In the genomic region with DNA sequence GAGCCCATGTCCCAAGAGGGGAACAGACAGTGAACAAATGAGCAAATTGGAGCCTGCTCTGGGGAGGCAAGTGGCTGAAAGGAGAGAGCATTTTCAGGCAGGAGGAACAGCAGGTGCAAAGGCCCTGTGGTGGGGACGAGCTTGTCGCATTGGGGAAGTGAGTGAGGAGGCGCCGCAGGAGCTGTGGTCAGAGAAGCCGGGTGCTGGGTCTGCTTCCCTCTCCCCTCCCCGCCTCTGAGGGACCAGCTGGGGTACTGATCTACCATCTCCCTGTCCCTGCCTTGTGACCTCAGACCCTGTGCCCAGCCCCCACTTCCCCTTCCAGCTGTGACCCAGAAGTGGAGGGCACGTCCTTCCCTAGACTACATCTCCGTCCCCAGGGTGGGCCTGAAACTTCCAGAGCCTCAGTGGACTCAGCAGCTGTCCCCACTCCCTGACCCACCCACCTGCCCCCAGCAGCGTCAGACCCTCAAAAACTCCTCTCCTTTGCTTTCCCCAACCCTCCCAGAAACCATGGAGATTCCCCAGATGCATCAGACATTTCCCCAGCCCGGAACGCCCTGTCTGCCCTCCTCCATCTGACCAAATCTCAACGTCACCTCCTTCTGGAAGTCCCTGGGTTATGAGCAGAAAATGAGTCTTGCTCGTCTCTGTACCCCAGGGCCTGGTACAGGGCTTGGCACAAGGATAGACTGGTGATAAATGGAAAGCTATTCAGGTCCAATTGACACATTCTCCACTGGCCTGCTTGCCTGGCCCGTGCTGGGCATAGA, we compare ENCODE assay signal across 12 cellular contexts. TPM values are rescaled to one million over a fixed set of nuclear protein-coding genes. Genes with fewer than 3 reads are reported as not detected.
DNase-seq lines count a peak whose midpoint lies in the region; ATAC-seq and TF ChIP-seq lines count a peak whose summit lies in the region.
"Had no signal": no experiment of that assay in that cellular context is flagged by ENCODE, and none has a peak within 500 bp of the region (broad histone marks: within the 10 kb centered on the region; RNA-seq: fewer than 3 reads in every experiment).

No MANE protein-coding gene starts in this region.

- no peak for DNase-seq in activated naive CD8-positive, alpha-beta T cell treated with anti-CD3 and anti-CD28 coated beads, Interleukin-2, amount 50 U/mL, for 24 hours
- no peak for DNase-seq in activated naive CD8-positive, alpha-beta T cell treated with anti-CD3 and anti-CD28 coated beads for 36 hours
- DNase-seq in right lobe of liver (peak in 2 of 3 donors; percentile 59 to 69), transverse colon (peak; percentile 54), NCI-H2227 treated with DMSO at 0.1 percent for 48 hours (lab: John Stamatoyannopoulos, UW) (no peak), esophagus squamous epithelium (lab: John Stamatoyannopoulos, UW) (no peak)
- DNase-seq: DMS153, NCI-H510A, uterus had no signal

- intact Hi-C loops in right lobe of liver (cut with DNase I) (no loop called here), transverse colon (cut with DNase I; ENCODE audit: low total_unique reads) (loop anchor here (10.0 kb wide), 2 partner anchors 520 to 1340 kb away; no protein-coding TSS in a partner anchor), esophagus squamous epithelium (cut with DNase I) (no loop called here)

- no peaks in the 10 kb centered on the region for H3K9me3 ChIP-seq in right lobe of liver
- peaks cover 0 to 4% of the 10 kb centered on the region in 2 donors for H3K9me3 ChIP-seq in transverse colon
- H3K9me3 ChIP-seq in esophagus squamous epithelium: peaks cover 0 to 15% (median 9%) of the 10 kb centered on the region in 3 donors

- H3K4me1 Mint-ChIP-seq in activated naive CD8-positive, alpha-beta T cell treated with anti-CD3 and anti-CD28 coated beads, Interleukin-2, amount 50 U/mL, for 24 hours: peaks cover 28% of the 10 kb centered on the region
- peaks cover 9% of the 10 kb centered on the region for H3K4me1 Mint-ChIP-seq in activated naive CD8-positive, alpha-beta T cell treated with anti-CD3 and anti-CD28 coated beads for 36 hours
- H3K4me1 Mint-ChIP-seq in activated T-helper 17 cell treated with anti-CD3 and anti-CD28 coated beads, Interleukin-2, amount 50 U/mL, for 72 hours: peaks cover 12% of the 10 kb centered on the region

- TF ChIP-seq CTCF in right lobe of liver (IDR thresholded peaks at IDR 0.05) (no peak), transverse colon (IDR thresholded peaks at IDR 0.05) (no peak), esophagus squamous epithelium (IDR thresholded peaks at IDR 0.05) (no peak)

- H3K27me3 Mint-ChIP-seq in activated naive CD8-positive, alpha-beta T cell treated with anti-CD3 and anti-CD28 coated beads, Interleukin-2, amount 50 U/mL, for 24 hours: peaks cover 1% of the 10 kb centered on the region
- no peaks in the 10 kb centered on the region for H3K27me3 Mint-ChIP-seq in activated naive CD8-positive, alpha-beta T cell treated with anti-CD3 and anti-CD28 coated beads for 36 hours
- H3K27me3 Mint-ChIP-seq in activated T-helper 17 cell treated with anti-CD3 and anti-CD28 coated beads, Interleukin-2, amount 50 U/mL, for 72 hours: peaks cover 3% of the 10 kb centered on the region

- H3K4me3 Mint-ChIP-seq in activated naive CD8-positive, alpha-beta T cell treated with anti-CD3 and anti-CD28 coated beads, Interleukin-2, amount 50 U/mL, for 24 hours: no peak overlapping the region
- H3K4me3 Mint-ChIP-seq in activated naive CD8-positive, alpha-beta T cell treated with anti-CD3 and anti-CD28 coated beads for 36 hours: no peak overlapping the region
- peak overlapping the region; percentile 72 for H3K4me3 Mint-ChIP-seq in activated T-helper 17 cell treated with anti-CD3 and anti-CD28 coated beads, Interleukin-2, amount 50 U/mL, for 72 hours

- 76% methylated on average over 7 of the region's 14 CpGs for WGBS in right lobe of liver (ENCODE audit: insufficient coverage, low coverage, low lambda C conversion rate, missing lambda C conversion rate)
- whole genome bisulfite sequencing in transverse colon (ENCODE audit: low coverage in 1 of 2), 2 donors: 76% methylated on average over 14 of the region's 14 CpGs; no CpG with 5 or more reads in 1 of the 2 donors
- 59 to 81% methylated on average over 12 to 13 of the region's 14 CpGs for WGBS in esophagus squamous epithelium, 2 donors

- TF ChIP-seq POLR2A in right lobe of liver (IDR thresholded peaks at IDR 0.05) (no peak), transverse colon (IDR thresholded peaks at IDR 0.05) (no peak), esophagus squamous epithelium (IDR thresholded peaks at IDR 0.05) (no peak)

- H3K27ac ChIP-seq in right lobe of liver (no peak overlapping the region), transverse colon (peak overlapping the region in 1 of 4 donors; percentile 3), esophagus squamous epithelium (peak overlapping the region in 2 of 4 donors; percentile 2 to 36)
- H3K27ac ChIP-seq: parathyroid adenoma, uterus had no signal

- H3K4me1 ChIP-seq in right lobe of liver (no peaks in the 10 kb centered on the region), transverse colon (no peaks in the 10 kb centered on the region), esophagus squamous epithelium (no peaks in the 10 kb centered on the region)
- H3K4me1 ChIP-seq: uterus had no signal

- TF ChIP-seq EP300 in transverse colon (IDR thresholded peaks at IDR 0.05; ENCODE audit: low read depth): no peak

- H3K9me3 Mint-ChIP-seq in activated naive CD8-positive, alpha-beta T cell treated with anti-CD3 and anti-CD28 coated beads, Interleukin-2, amount 50 U/mL, for 24 hours: peaks cover 5% of the 10 kb centered on the region
- H3K9me3 Mint-ChIP-seq in activated naive CD8-positive, alpha-beta T cell treated with anti-CD3 and anti-CD28 coated beads for 36 hours: peaks cover 8% of the 10 kb centered on the region
- no peaks in the 10 kb centered on the region for H3K9me3 Mint-ChIP-seq in activated T-helper 17 cell treated with anti-CD3 and anti-CD28 coated beads, Interleukin-2, amount 50 U/mL, for 72 hours

- no peak for ATAC-seq in activated naive CD8-positive, alpha-beta T cell treated with anti-CD3 and anti-CD28 coated beads, Interleukin-2, amount 50 U/mL, for 24 hours
- no peak for ATAC-seq in activated T-helper 17 cell treated with anti-CD3 and anti-CD28 coated beads, Interleukin-2, amount 50 U/mL, for 72 hours (replicated peaks)
- peak; percentile 38 to 65 (median 51) for ATAC-seq in right lobe of liver
- no peak for ATAC-seq in HG03342 (IDR thresholded peaks at IDR 0.05; ENCODE audit: unreplicated experiment)

- peak overlapping the region; percentile 62 for H3K27ac Mint-ChIP-seq in activated naive CD8-positive, alpha-beta T cell treated with anti-CD3 and anti-CD28 coated beads, Interleukin-2, amount 50 U/mL, for 24 hours
- H3K27ac Mint-ChIP-seq in activated naive CD8-positive, alpha-beta T cell treated with anti-CD3 and anti-CD28 coated beads for 36 hours: no peak overlapping the region
- peak overlapping the region; percentile 92 for H3K27ac Mint-ChIP-seq in activated T-helper 17 cell treated with anti-CD3 and anti-CD28 coated beads, Interleukin-2, amount 50 U/mL, for 72 hours

- no peaks in the 10 kb centered on the region for H3K27me3 ChIP-seq in right lobe of liver
- no peaks in the 10 kb centered on the region for H3K27me3 ChIP-seq in transverse colon
- H3K27me3 ChIP-seq in esophagus squamous epithelium: no peaks in the 10 kb centered on the region
- H3K27me3 ChIP-seq: uterus had no signal

- H3K36me3 ChIP-seq in right lobe of liver (no peaks in the 10 kb centered on the region), transverse colon (no peaks in the 10 kb centered on the region), esophagus squamous epithelium (no peaks in the 10 kb centered on the region)
- H3K36me3 ChIP-seq: uterus had no signal

- H3K4me3 ChIP-seq in right lobe of liver (no peak overlapping the region), transverse colon (no peak overlapping the region), esophagus squamous epithelium (no peak overlapping the region)
- H3K4me3 ChIP-seq: uterus had no signal

- peaks cover 4% of the 10 kb centered on the region for H3K36me3 Mint-ChIP-seq in activated naive CD8-positive, alpha-beta T cell treated with anti-CD3 and anti-CD28 coated beads, Interleukin-2, amount 50 U/mL, for 24 hours (ENCODE audit: low read depth)
- no peaks in the 10 kb centered on the region for H3K36me3 Mint-ChIP-seq in activated naive CD8-positive, alpha-beta T cell treated with anti-CD3 and anti-CD28 coated beads for 36 hours
- no peaks in the 10 kb centered on the region for H3K36me3 Mint-ChIP-seq in activated T-helper 17 cell treated with anti-CD3 and anti-CD28 coated beads, Interleukin-2, amount 50 U/mL, for 72 hours (ENCODE audit: low read depth)

- in situ Hi-C loops in transverse colon (cut with MboI; ENCODE audit: low pct_ligation_motif_present in 1 of 4, low pct_unique_long_range_greater_than_20kb in 1 of 4, low sequenced_read_pairs in 3 of 4): no loop called here

RNA-seq across cellular contexts. Expression of gene PDGFB, which starts 19.7 kb away (rescaled TPM):
- total RNA-seq in activated naive CD8-positive, alpha-beta T cell treated with anti-CD3 and anti-CD28 coated beads for 36 hours: under 1 TPM; 0.35 to 0.40 TPM
- total RNA-seq in activated T-helper 17 cell treated with anti-CD3 and anti-CD28 coated beads, Interleukin-2, amount 50 U/mL, for 72 hours: 10 to 100 TPM in 1 of 2 donors, 1 to 10 TPM in 1; 5.2 to 11.3 TPM
- total RNA-seq in right lobe of liver (10 to 100 TPM in 1 of 6 experiments, 1 to 10 TPM in 4, under 1 TPM in 1; 0.90 to 10.2 (median 3.3) TPM), transverse colon (1 to 10 TPM; 2.7 to 7.5 (median 4.0) TPM), esophagus squamous epithelium (1 to 10 TPM; 1.2 to 6.3 (median 3.7) TPM)

RNA-seq across cellular contexts. Expression of gene RPL3, which starts 54.9 kb away (rescaled TPM):
- total RNA-seq in activated naive CD8-positive, alpha-beta T cell treated with anti-CD3 and anti-CD28 coated beads for 36 hours: 1,000 to 10,000 TPM; 3,164 to 3,255 TPM
- total RNA-seq in activated T-helper 17 cell treated with anti-CD3 and anti-CD28 coated beads, Interleukin-2, amount 50 U/mL, for 72 hours: 1,000 to 10,000 TPM; 2,256 to 2,974 TPM
- 100 to 1,000 TPM; 648 to 905 (median 743) TPM for total RNA-seq in right lobe of liver
- 1,000 to 10,000 TPM in 3 of 4 donors, 100 to 1,000 TPM in 1; 909 to 2,069 (median 1,420) TPM for total RNA-seq in transverse colon
- 1,000 to 10,000 TPM; 1,469 to 2,891 (median 2,008) TPM for total RNA-seq in esophagus squamous epithelium

Comparison
In these comparisons a context has a peak if more than half of its experiments do, and no peak if none do; other contexts are left out.
1. ATAC-seq: peak in right lobe of liver (4 of 4); none in activated naive CD8-positive, alpha-beta T cell treated with anti-CD3 and anti-CD28 coated beads, Interleukin-2, amount 50 U/mL, for 24 hours (single experiment), activated T-helper 17 cell treated with anti-CD3 and anti-CD28 coated beads, Interleukin-2, amount 50 U/mL, for 72 hours (single experiment) and HG03342 (single experiment).
2. DNase-seq: peak in right lobe of liver (2 of 3) and transverse colon (single experiment); none in activated naive CD8-positive, alpha-beta T cell treated with anti-CD3 and anti-CD28 coated beads, Interleukin-2, amount 50 U/mL, for 24 hours (single experiment), activated naive CD8-positive, alpha-beta T cell treated with anti-CD3 and anti-CD28 coated beads for 36 hours (single experiment), NCI-H2227 treated with DMSO at 0.1 percent for 48 hours (single experiment) and esophagus squamous epithelium (single experiment).